In the genomic region with DNA sequence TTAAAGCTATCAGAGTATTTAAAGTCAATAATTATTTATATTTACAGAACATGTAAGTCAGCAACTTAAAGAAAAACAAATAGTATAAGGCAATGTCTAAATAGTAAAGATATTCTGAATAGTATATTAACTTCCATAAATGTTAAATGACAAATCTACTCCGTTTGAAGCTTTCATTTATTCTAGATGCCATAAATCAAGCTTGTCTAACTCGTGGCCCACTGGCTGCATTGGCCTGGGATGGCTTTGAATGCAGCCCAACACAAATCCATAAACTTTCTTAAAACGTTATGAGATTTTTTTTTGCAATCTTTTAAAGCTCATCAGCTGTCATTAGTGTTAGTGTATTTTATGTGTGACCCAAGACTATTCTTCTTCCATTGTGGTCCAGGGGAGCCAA, we compare ENCODE assay signal across 6 cellular contexts.
"Had no signal": no experiment of that assay in that cellular context is flagged by ENCODE, and none has a peak within 500 bp of the region (broad histone marks: within the 10 kb centered on the region; RNA-seq: fewer than 3 reads in every experiment).

No MANE protein-coding gene starts in this region.

- H3K4me3 ChIP-seq: K562 had no signal

- DNase-seq: IMR-90, KBM-7 had no signal

- H3K4me1 Mint-ChIP-seq: IgD-negative memory B cell had no signal

- ATAC-seq: HepG2, K562 had no signal

- H3K4me3 Mint-ChIP-seq: IgD-negative memory B cell had no signal

- H3K36me3 Mint-ChIP-seq: IgD-negative memory B cell had no signal

- H3K27me3 Mint-ChIP-seq: IgD-negative memory B cell had no signal

- H3K27ac ChIP-seq: HL-60 had no signal

- H3K27ac Mint-ChIP-seq: IgD-negative memory B cell had no signal
